Comparison of ENCODE assay signal across 21 cellular contexts in the genomic region with DNA sequence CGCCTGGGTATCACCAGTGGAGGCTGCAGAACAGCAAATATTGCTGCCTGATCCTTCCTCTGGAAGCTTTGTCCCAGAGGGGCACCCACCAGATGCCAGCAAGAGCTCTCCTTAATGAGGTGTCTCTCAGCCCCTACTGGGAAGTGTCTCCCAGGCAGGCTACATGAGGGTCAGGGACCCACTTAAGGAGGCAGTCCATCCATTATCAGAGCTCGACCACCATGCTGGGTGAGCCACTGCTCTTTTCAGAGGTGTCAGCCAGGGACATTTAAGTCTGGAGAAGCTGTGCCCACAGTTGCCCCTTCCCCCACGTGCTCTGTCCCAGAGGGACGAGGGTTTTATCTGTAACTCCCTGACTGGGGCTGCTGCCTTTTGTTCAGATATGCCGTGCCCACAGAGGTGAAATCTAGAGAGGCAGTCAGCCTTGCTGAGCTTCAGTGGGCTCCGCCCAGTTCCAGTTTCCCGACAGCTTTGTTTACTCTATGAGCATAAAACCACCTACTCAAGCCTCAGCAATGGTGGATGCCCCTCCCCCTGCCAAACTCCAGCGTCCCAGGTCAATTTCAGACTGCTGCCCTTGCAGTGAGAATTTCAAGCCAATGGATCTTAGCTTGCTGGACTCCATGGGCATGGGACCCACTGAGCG. TPM values are rescaled to one million over a fixed set of nuclear protein-coding genes. Genes with fewer than 3 reads are reported as not detected.
A peak's percentile ranks its signal among the peaks of the same experiment; 100 is the strongest.
DNase-seq lines count a peak whose midpoint lies in the region; ATAC-seq and FAIRE-seq lines count a peak whose summit lies in the region.
"Had no signal": no experiment of that assay in that cellular context is flagged by ENCODE, and none has a peak within 500 bp of the region (broad histone marks: within the 10 kb centered on the region; RNA-seq: fewer than 3 reads in every experiment).

No MANE protein-coding gene starts in this region.

- H3K4me3 ChIP-seq in small intestine (ENCODE audit: low read depth in 1 of 2, low read length in 2 of 2): no peak overlapping the region
- H3K4me3 ChIP-seq: esophagus muscularis mucosa, ovary, Peyer's patch, sigmoid colon had no signal

- ATAC-seq in activated T-helper 17 cell treated with anti-CD3 and anti-CD28 coated beads, Interleukin-2, amount 50 U/mL, for 72 hours (replicated peaks): peak; percentile 46
- no peak for ATAC-seq in GM18861 (IDR thresholded peaks at IDR 0.05; ENCODE audit: unreplicated experiment)
- ATAC-seq: activated CD8-positive, alpha-beta T cell treated with anti-CD3 and anti-CD28 coated beads for 36 hours; activated T-cell treated with anti-CD3 and anti-CD28 coated beads, Interleukin-2, amount 50 U/mL, for 4 hours; HCT116 had no signal

- H3K27ac ChIP-seq in small intestine (ENCODE audit: low read depth in 1 of 2, low read length in 1 of 2): no peak overlapping the region
- H3K27ac ChIP-seq: esophagus muscularis mucosa, KMS-11, ovary, Peyer's patch, sigmoid colon had no signal

- H3K27ac Mint-ChIP-seq in activated CD4-positive, alpha-beta memory T cell treated with anti-CD3 and anti-CD28 coated beads for 36 hours: no peak overlapping the region
- H3K27ac Mint-ChIP-seq in activated CD4-positive, alpha-beta memory T cell treated with anti-CD3 and anti-CD28 coated beads, Interleukin-2, amount 10 ng/mL, durations not matched to agents 7 days and 5 days: no peak overlapping the region
- H3K27ac Mint-ChIP-seq in activated T-helper 17 cell treated with anti-CD3 and anti-CD28 coated beads, Interleukin-2, amount 50 U/mL, for 72 hours: no peak overlapping the region
- H3K27ac Mint-ChIP-seq: activated CD8-positive, alpha-beta T cell treated with anti-CD3 and anti-CD28 coated beads for 36 hours; activated naive CD8-positive, alpha-beta T cell had no signal

- H3K27me3 Mint-ChIP-seq in activated CD4-positive, alpha-beta memory T cell treated with anti-CD3 and anti-CD28 coated beads for 36 hours: peaks cover 12% of the 10 kb centered on the region
- H3K27me3 Mint-ChIP-seq in activated CD4-positive, alpha-beta memory T cell treated with anti-CD3 and anti-CD28 coated beads, Interleukin-2, amount 10 ng/mL, durations not matched to agents 7 days and 5 days: peaks cover 18% of the 10 kb centered on the region
- peaks cover 13% of the 10 kb centered on the region for H3K27me3 Mint-ChIP-seq in activated T-helper 17 cell treated with anti-CD3 and anti-CD28 coated beads, Interleukin-2, amount 50 U/mL, for 72 hours

- intact Hi-C loops in activated CD4-positive, alpha-beta memory T cell treated with anti-CD3 and anti-CD28 coated beads for 36 hours (cut with micrococcal nuclease): no loop called here

- FAIRE-seq in small intestine (lab: Jason Lieb, UNC): no peak

- peaks cover 4% of the 10 kb centered on the region for H3K4me1 Mint-ChIP-seq in activated CD4-positive, alpha-beta memory T cell treated with anti-CD3 and anti-CD28 coated beads for 36 hours (ENCODE audit: low read depth)
- peaks cover 9% of the 10 kb centered on the region for H3K4me1 Mint-ChIP-seq in activated CD4-positive, alpha-beta memory T cell treated with anti-CD3 and anti-CD28 coated beads, Interleukin-2, amount 10 ng/mL, durations not matched to agents 7 days and 5 days
- H3K4me1 Mint-ChIP-seq in activated T-helper 17 cell treated with anti-CD3 and anti-CD28 coated beads, Interleukin-2, amount 50 U/mL, for 72 hours: no peaks in the 10 kb centered on the region

- H3K4me1 ChIP-seq in small intestine (ENCODE audit: control insufficient read depth in 2 of 2, insufficient read depth in 1 of 2, low read depth in 1 of 2, low read length in 1 of 2): peaks cover 0 to 3% of the 10 kb centered on the region in 2 donors
- H3K4me1 ChIP-seq: esophagus muscularis mucosa, Peyer's patch, sigmoid colon had no signal

- no peaks in the 10 kb centered on the region for H3K9me3 ChIP-seq in small intestine (ENCODE audit: control insufficient read depth, low read depth)
- H3K9me3 ChIP-seq: esophagus muscularis mucosa, ovary, Peyer's patch, sigmoid colon had no signal

- POLR2A ChIA-PET in activated CD4-positive, alpha-beta memory T cell treated with anti-CD3 and anti-CD28 coated beads for 36 hours (lab: Charles Lee): no interaction called here
- POLR2A ChIA-PET in activated CD4-positive, alpha-beta memory T cell treated with anti-CD3 and anti-CD28 coated beads, Interleukin-2, amount 10 ng/mL, durations not matched to agents 7 days and 5 days (lab: Charles Lee): no interaction called here

- DNase-seq in activated CD4-positive, alpha-beta memory T cell treated with anti-CD3 and anti-CD28 coated beads for 36 hours: peak; percentile 21
- no peak for DNase-seq in activated CD4-positive, alpha-beta memory T cell treated with anti-CD3 and anti-CD28 coated beads, Interleukin-2, amount 10 ng/mL, durations not matched to agents 7 days and 5 days
- DNase-seq in NCI-H187 treated with DMSO at 0.1 percent for 48 hours (lab: John Stamatoyannopoulos, UW) (peak; percentile 17), small intestine (peak; percentile 45), kidney glomerular epithelial cell (lab: John Stamatoyannopoulos, UW) (no peak), NCI-H1930 (lab: John Stamatoyannopoulos, UW) (no peak)
- DNase-seq: ACHN; activated CD8-positive, alpha-beta T cell treated with anti-CD3 and anti-CD28 coated beads for 36 hours; activated T-cell treated with anti-CD3 and anti-CD28 coated beads, Interleukin-2, amount 50 U/mL, for 4 hours; GF-D8; NCI-H446; ovary; sigmoid colon; stimulated activated CD4-positive, alpha-beta T cell treated with anti-CD3 and anti-CD28 coated beads, Interleukin-4, amount 100 ng/mL, for 1 hour had no signal

- no peaks in the 10 kb centered on the region for H3K36me3 ChIP-seq in small intestine (ENCODE audit: control insufficient read depth in 2 of 2, insufficient read depth in 2 of 2, low read length in 2 of 2)
- H3K36me3 ChIP-seq: esophagus muscularis mucosa, ovary, Peyer's patch, sigmoid colon had no signal

- H3K27me3 ChIP-seq in small intestine (ENCODE audit: control insufficient read depth in 2 of 2, insufficient read depth in 2 of 2, low read length in 2 of 2): peaks cover 0 to 2% of the 10 kb centered on the region in 2 donors
- H3K27me3 ChIP-seq: esophagus muscularis mucosa, ovary, Peyer's patch, sigmoid colon had no signal

- H3K9me3 Mint-ChIP-seq in activated CD4-positive, alpha-beta memory T cell treated with anti-CD3 and anti-CD28 coated beads for 36 hours: no peaks in the 10 kb centered on the region
- H3K9me3 Mint-ChIP-seq in activated CD4-positive, alpha-beta memory T cell treated with anti-CD3 and anti-CD28 coated beads, Interleukin-2, amount 10 ng/mL, durations not matched to agents 7 days and 5 days: no peaks in the 10 kb centered on the region
- no peaks in the 10 kb centered on the region for H3K9me3 Mint-ChIP-seq in activated T-helper 17 cell treated with anti-CD3 and anti-CD28 coated beads, Interleukin-2, amount 50 U/mL, for 72 hours
- H3K9me3 Mint-ChIP-seq: activated CD8-positive, alpha-beta T cell treated with anti-CD3 and anti-CD28 coated beads for 36 hours had no signal

- 31 to 64% (median 50%) methylated on average over 9 of the region's 9 CpGs for WGBS in small intestine, 3 donors

- H3K36me3 Mint-ChIP-seq in activated CD4-positive, alpha-beta memory T cell treated with anti-CD3 and anti-CD28 coated beads for 36 hours: no peaks in the 10 kb centered on the region
- peaks cover 2% of the 10 kb centered on the region for H3K36me3 Mint-ChIP-seq in activated CD4-positive, alpha-beta memory T cell treated with anti-CD3 and anti-CD28 coated beads, Interleukin-2, amount 10 ng/mL, durations not matched to agents 7 days and 5 days (ENCODE audit: low read depth)
- no peaks in the 10 kb centered on the region for H3K36me3 Mint-ChIP-seq in activated T-helper 17 cell treated with anti-CD3 and anti-CD28 coated beads, Interleukin-2, amount 50 U/mL, for 72 hours (ENCODE audit: low read depth)

- H3K4me3 Mint-ChIP-seq in activated CD4-positive, alpha-beta memory T cell treated with anti-CD3 and anti-CD28 coated beads for 36 hours: no peak overlapping the region
- no peak overlapping the region for H3K4me3 Mint-ChIP-seq in activated CD4-positive, alpha-beta memory T cell treated with anti-CD3 and anti-CD28 coated beads, Interleukin-2, amount 10 ng/mL, durations not matched to agents 7 days and 5 days
- H3K4me3 Mint-ChIP-seq in activated T-helper 17 cell treated with anti-CD3 and anti-CD28 coated beads, Interleukin-2, amount 50 U/mL, for 72 hours: no peak overlapping the region
- H3K4me3 Mint-ChIP-seq: activated CD8-positive, alpha-beta T cell treated with anti-CD3 and anti-CD28 coated beads for 36 hours; activated naive CD8-positive, alpha-beta T cell; activated T-cell treated with anti-CD3 and anti-CD28 coated beads, Interleukin-2, amount 50 U/mL, for 4 hours had no signal

- CTCF ChIA-PET in activated CD4-positive, alpha-beta memory T cell treated with anti-CD3 and anti-CD28 coated beads for 36 hours (lab: Charles Lee): interaction anchor here (0.8 to 1.3 kb wide), 2 partner anchors 392 to 559 kb away, joined by 3 to 4 read pairs; no protein-coding TSS in a partner anchor
- CTCF ChIA-PET in activated CD4-positive, alpha-beta memory T cell treated with anti-CD3 and anti-CD28 coated beads, Interleukin-2, amount 10 ng/mL, durations not matched to agents 7 days and 5 days (lab: Charles Lee): no interaction called here

RNA-seq across cellular contexts. Expression of gene AIG1, which starts 25.9 kb away (rescaled TPM):
- total RNA-seq in activated CD4-positive, alpha-beta memory T cell treated with anti-CD3 and anti-CD28 coated beads for 36 hours: 10 to 100 TPM; 15.7 to 16.1 TPM
- total RNA-seq in activated CD4-positive, alpha-beta memory T cell treated with anti-CD3 and anti-CD28 coated beads, Interleukin-2, amount 10 ng/mL, durations not matched to agents 7 days and 5 days: 1 to 10 TPM; 8.4 to 9.9 TPM
- 10 to 100 TPM; 12.0 to 18.1 TPM for total RNA-seq in activated T-helper 17 cell treated with anti-CD3 and anti-CD28 coated beads, Interleukin-2, amount 50 U/mL, for 72 hours
- 10 to 100 TPM; 56.6 to 83.0 (median 75.1) TPM for polyA plus RNA-seq in small intestine

Comparison
In these comparisons a context has a peak if more than half of its experiments do, and no peak if none do; other contexts are left out.
1. DNase-seq: peak in activated CD4-positive, alpha-beta memory T cell treated with anti-CD3 and anti-CD28 coated beads for 36 hours (single experiment), NCI-H187 treated with DMSO at 0.1 percent for 48 hours (single experiment) and small intestine (single experiment); none in activated CD4-positive, alpha-beta memory T cell treated with anti-CD3 and anti-CD28 coated beads, Interleukin-2, amount 10 ng/mL, durations not matched to agents 7 days and 5 days (single experiment), kidney glomerular epithelial cell (single experiment) and NCI-H1930 (0 of 2).